Comparison of ENCODE assay signal across 17 cellular contexts in the genomic region with DNA sequence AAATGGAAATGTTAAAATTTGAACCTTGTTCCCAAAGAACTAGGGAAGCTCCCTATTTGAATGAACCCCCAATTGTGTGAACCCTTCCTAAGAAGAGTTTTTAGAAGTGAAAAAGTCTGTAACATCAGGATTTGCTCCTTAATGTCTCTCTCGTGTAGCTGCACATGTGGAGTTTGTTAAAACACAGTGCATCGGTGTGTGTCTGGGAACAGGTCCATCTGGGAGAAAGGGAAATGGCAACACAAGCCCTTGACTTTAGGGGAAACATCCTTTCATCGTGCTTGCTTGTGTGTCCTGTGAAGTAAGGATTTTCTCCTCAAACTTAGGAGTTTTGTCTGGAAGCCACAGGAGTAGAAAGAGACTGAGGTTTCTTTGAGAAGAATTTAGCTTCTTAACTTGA.
"Had no signal": no experiment of that assay in that cellular context is flagged by ENCODE, and none has a peak within 500 bp of the region (broad histone marks: within the 10 kb centered on the region; RNA-seq: fewer than 3 reads in every experiment).

No MANE protein-coding gene starts in this region.

- H3K27me3 ChIP-seq: hepatocyte, neutrophil, testis, upper lobe of right lung had no signal

- H3K79me2 ChIP-seq: hepatocyte had no signal

- H3K27ac ChIP-seq: hepatocyte, neutrophil, skin epidermis, testis, upper lobe of right lung had no signal

- H2AFZ ChIP-seq: hepatocyte had no signal

- H3K36me3 ChIP-seq: neutrophil, upper lobe of right lung had no signal

- H3K4me1 ChIP-seq: testis had no signal

- DNase-seq: activated CD4-positive, alpha-beta T cell treated with anti-CD3 and anti-CD28 coated beads, Interleukin-2, amount 50 U/mL, for 1 hour; activated CD4-positive, CD25-positive, alpha-beta regulatory T cell; activated T-cell treated with anti-CD3 and anti-CD28 coated beads for 4 hours; amniotic stem cell; dermis blood vessel endothelial cell; erythroblast; midbrain; stimulated activated CD4-positive, alpha-beta T cell treated with anti-CD3 and anti-CD28 coated beads, Interleukin-4, amount 100 ng/mL, for 4 hours; stimulated activated naive CD8-positive, alpha-beta T cell treated with anti-CD3 and anti-CD28 coated beads, Interleukin-15, amount 100 ng/mL, for 72 hours; testis; upper lobe of right lung had no signal

- H3K4me2 ChIP-seq: hepatocyte had no signal

- H3K36me3 Mint-ChIP-seq: brain had no signal

- H3K4me3 ChIP-seq: hepatocyte, skin epidermis, testis, upper lobe of right lung had no signal

- H3K9me3 Mint-ChIP-seq: activated naive CD4-positive, alpha-beta T cell treated with anti-CD3 and anti-CD28 coated beads, Interleukin-2, amount 50 U/mL, for 24 hours; central memory CD8-positive, alpha-beta T cell had no signal

- H3K27ac Mint-ChIP-seq: activated naive CD4-positive, alpha-beta T cell treated with anti-CD3 and anti-CD28 coated beads, Interleukin-2, amount 50 U/mL, for 24 hours; stimulated activated naive CD8-positive, alpha-beta T cell treated with anti-CD3 and anti-CD28 coated beads, Interleukin-15, amount 100 ng/mL, for 72 hours had no signal

- H3K9me3 ChIP-seq: neutrophil, testis, upper lobe of right lung had no signal

- H3K27me3 Mint-ChIP-seq: activated naive CD4-positive, alpha-beta T cell treated with anti-CD3 and anti-CD28 coated beads, Interleukin-2, amount 50 U/mL, for 24 hours; brain; central memory CD8-positive, alpha-beta T cell; stimulated activated naive CD8-positive, alpha-beta T cell treated with anti-CD3 and anti-CD28 coated beads, Interleukin-15, amount 100 ng/mL, for 72 hours had no signal

- H3K4me3 Mint-ChIP-seq: activated naive CD4-positive, alpha-beta T cell treated with anti-CD3 and anti-CD28 coated beads, Interleukin-2, amount 50 U/mL, for 24 hours; brain; central memory CD8-positive, alpha-beta T cell; stimulated activated naive CD8-positive, alpha-beta T cell treated with anti-CD3 and anti-CD28 coated beads, Interleukin-15, amount 100 ng/mL, for 72 hours had no signal
